In genomic region chr3:42732196-42732828, GRCh38 we compare ENCODE assay signal across 1 cellular context.
TF ChIP-seq lines count a peak whose summit lies in the region.

No MANE protein-coding gene starts in this region.

TF ChIP-seq in HepG2, 621 proteins besides CTCF, POLR2A, EP300 and RAD21 (continued from another document and continues in another):
- TF ChIP-seq HMGXB4 (CRISPR knock-in tag; IDR thresholded peaks at IDR 0.05; ENCODE audit: borderline replicate concordance in 1 of 2, low read depth in 1 of 2) = no peak
- TF ChIP-seq KAT7 (CRISPR knock-in tag; IDR thresholded peaks at IDR 0.05; ENCODE audit: borderline replicate concordance) = no peak
- peak; percentile 50; the same call in 1 of the 2 replicates for TF ChIP-seq TFAP4 (IDR thresholded peaks at IDR 0.05; ENCODE audit: borderline replicate concordance, low read depth)
- TF ChIP-seq GATAD1 (CRISPR knock-in tag; IDR thresholded peaks at IDR 0.05) = peak; percentile 45
- TF ChIP-seq TBX3 (IDR thresholded peaks at IDR 0.05; ENCODE audit: borderline replicate concordance) = peak; percentile 61; the same call in 1 of the 2 replicates
- TF ChIP-seq RXRB (CRISPR knock-in tag; IDR thresholded peaks at IDR 0.05; ENCODE audit: borderline replicate concordance) = peak; percentile 94
- 0 out of 2 replicates have a peak, but pooled peaks have one; percentile 39 for TF ChIP-seq HNF1B (CRISPR knock-in tag; IDR thresholded peaks at IDR 0.05)
- peak; percentile 58 for TF ChIP-seq ZGPAT (CRISPR knock-in tag; IDR thresholded peaks at IDR 0.05)
- peak; percentile 65 for TF ChIP-seq ZBED4 (CRISPR knock-in tag; IDR thresholded peaks at IDR 0.05; ENCODE audit: borderline replicate concordance)
- peak; percentile 30 for TF ChIP-seq BORCS8-MEF2B (CRISPR knock-in tag; IDR thresholded peaks at IDR 0.05)
- TF ChIP-seq KAT8 (CRISPR knock-in tag; IDR thresholded peaks at IDR 0.05) = peak; percentile 48; the same call in 1 of the 2 replicates
- TF ChIP-seq REST (IDR thresholded peaks at IDR 0.05; ENCODE audit: borderline replicate concordance in 1 of 2, low read depth in 1 of 2, low read length in 2 of 2) = 0 out of 4 replicates have a peak, but pooled peaks of 1 of the 2 experiments have one; percentile 3
- peak; percentile 67; the same call in 1 of the 2 replicates for TF ChIP-seq SMYD3 (CRISPR knock-in tag; IDR thresholded peaks at IDR 0.05)
- TF ChIP-seq ZNF784 (CRISPR knock-in tag; IDR thresholded peaks at IDR 0.05; ENCODE audit: borderline replicate concordance) = no peak
- TF ChIP-seq NR2F6 (IDR thresholded peaks at IDR 0.05) = peak; percentile 74
- peak; percentile 96 for TF ChIP-seq NR2F6 (CRISPR knock-in tag; IDR thresholded peaks at IDR 0.05)
- TF ChIP-seq ZMAT3 (CRISPR knock-in tag; conservative IDR thresholded peaks at IDR 0.05) = 0 out of 2 replicates have a peak, but pooled peaks have one; percentile 46
- TF ChIP-seq NFAT5 (CRISPR knock-in tag; IDR thresholded peaks at IDR 0.05) = no peak
- TF ChIP-seq ZNF431 (CRISPR knock-in tag; IDR thresholded peaks at IDR 0.05; ENCODE audit: borderline replicate concordance, low read depth) = peak; percentile 51; the same call in 1 of the 2 replicates
- no peak; the same call in 1 of the 2 replicates for TF ChIP-seq ZNF777 (CRISPR knock-in tag; IDR thresholded peaks at IDR 0.05)
- peak; percentile 50; the same call in 1 of the 2 replicates for TF ChIP-seq NRL (CRISPR knock-in tag; IDR thresholded peaks at IDR 0.05; ENCODE audit: borderline replicate concordance)
- TF ChIP-seq PITX1 (CRISPR knock-in tag; IDR thresholded peaks at IDR 0.05) = peak; percentile 92
- no peak for TF ChIP-seq SP1 (IDR thresholded peaks at IDR 0.05)
- TF ChIP-seq SP1 (CRISPR knock-in tag; IDR thresholded peaks at IDR 0.05) = no peak
- no peak for TF ChIP-seq TERF1 (CRISPR knock-in tag; IDR thresholded peaks at IDR 0.05)
- TF ChIP-seq ZFP90 (CRISPR knock-in tag; IDR thresholded peaks at IDR 0.05; ENCODE audit: borderline replicate concordance) = peak; percentile 59; the same call in 1 of the 2 replicates
- no peak; the same call in 1 of the 2 replicates for TF ChIP-seq ZNF430 (CRISPR knock-in tag; IDR thresholded peaks at IDR 0.05)
- TF ChIP-seq ZNF691 (CRISPR knock-in tag; IDR thresholded peaks at IDR 0.05; ENCODE audit: borderline replicate concordance, low read depth) = no peak
- 0 out of 2 replicates have a peak, but pooled peaks have one; percentile 26 for TF ChIP-seq CCDC6 (CRISPR knock-in tag; IDR thresholded peaks at IDR 0.05)
